ENCODE assay signal across 32 cellular contexts in the genomic region with DNA sequence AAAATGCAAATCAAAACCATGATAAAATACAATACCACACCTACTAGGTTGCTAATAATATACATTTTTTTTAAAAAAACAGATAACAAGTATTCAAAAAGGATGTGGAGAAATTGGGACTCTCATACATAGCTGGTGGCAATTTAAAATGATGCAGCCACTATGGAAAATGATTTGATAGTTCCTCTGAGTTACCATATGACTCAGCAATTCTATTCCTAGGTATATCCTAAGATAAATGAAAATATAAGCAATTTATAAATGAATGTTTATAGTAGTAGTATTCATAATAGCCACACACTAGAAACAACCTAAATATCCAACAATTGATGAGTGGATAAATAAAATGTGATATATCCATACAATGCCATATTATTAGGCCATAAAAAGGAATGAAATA.
"Had no signal": no experiment of that assay in that cellular context is flagged by ENCODE, and none has a peak within 500 bp of the region (broad histone marks: within the 10 kb centered on the region; RNA-seq: fewer than 3 reads in every experiment).

No MANE protein-coding gene starts in this region.

- H3K4me1 ChIP-seq: adrenal gland, body of pancreas, breast epithelium had no signal

- FAIRE-seq: TTC549 had no signal

- H3K27me3 ChIP-seq: adrenal gland, body of pancreas, brain microvascular endothelial cell, breast epithelium had no signal

- H3K36me3 ChIP-seq: adrenal gland, brain microvascular endothelial cell, breast epithelium had no signal

- H3K9me3 ChIP-seq: adrenal gland, body of pancreas, breast epithelium had no signal

- DNase-seq: activated B cell treated with CpG ODN at 0.5 μM for 24 hours; activated CD4-positive, alpha-beta memory T cell treated with anti-CD3 and anti-CD28 coated beads for 36 hours; activated CD4-positive, alpha-beta T cell treated with anti-CD3 and anti-CD28 coated beads for 4 hours; activated CD4-positive, alpha-beta T cell treated with anti-CD3 and anti-CD28 coated beads, Interleukin-2, amount 10 ng/mL, durations not matched to agents 24 days and 14 days; activated CD4-positive, alpha-beta T cell treated with anti-CD3 and anti-CD28 coated beads, Interleukin-2, amount 50 U/mL, for 1 hour; activated CD4-positive, alpha-beta T cell treated with anti-CD3 and anti-CD28 coated beads, Interleukin-2, amount 50 U/mL, for 4 hours; activated CD4-positive, CD25-positive, alpha-beta regulatory T cell treated with anti-CD3 and anti-CD28 coated beads, Interleukin-2, amount 50 U/mL, for 72 hours; activated CD8-positive, alpha-beta memory T cell treated with anti-CD3 and anti-CD28 coated beads, Interleukin-2, amount 50 U/mL, for 4 hours; activated CD8-positive, alpha-beta T cell treated with anti-CD3 and anti-CD28 coated beads for 36 hours; activated effector memory CD4-positive, alpha-beta T cell treated with anti-CD3 and anti-CD28 coated beads, Interleukin-2, amount 50 U/mL, for 16 hours; activated gamma-delta T cell treated with Interleukin-2 at 50 U/mL for 16 hours; activated naive CD4-positive, alpha-beta T cell; activated naive CD4-positive, alpha-beta T cell treated with anti-CD3 and anti-CD28 coated beads for 36 hours; activated naive CD4-positive, alpha-beta T cell treated with anti-CD3 and anti-CD28 coated beads, Interleukin-2, amount 50 U/mL, for 16 hours; activated naive CD8-positive, alpha-beta T cell treated with anti-CD3 and anti-CD28 coated beads for 36 hours; activated T-cell treated with anti-CD3 and anti-CD28 coated beads for 4 hours; activated T-cell treated with anti-CD3 and anti-CD28 coated beads, Interleukin-2, amount 50 U/mL, for 1 hour; activated T-cell treated with anti-CD3 and anti-CD28 coated beads, Interleukin-2, amount 50 U/mL, for 4 hours; activated T-cell treated with anti-CD3 and anti-CD28 coated beads, Interleukin-2, amount 50 U/mL, for 72 hours; adrenal gland; amniotic stem cell; aorta; body of pancreas; brain microvascular endothelial cell; central memory CD4-positive, alpha-beta T cell; T-helper 2 cell; T-helper 9 cell had no signal

- H3K27ac ChIP-seq: adrenal gland, body of pancreas, brain microvascular endothelial cell, breast epithelium, VCaP had no signal

- H3K4me3 ChIP-seq: adrenal gland, body of pancreas, breast epithelium had no signal

- ATAC-seq: activated CD8-positive, alpha-beta T cell treated with anti-CD3 and anti-CD28 coated beads for 36 hours; activated naive CD4-positive, alpha-beta T cell treated with anti-CD3 and anti-CD28 coated beads, Interleukin-2, amount 50 U/mL, for 72 hours; activated T-cell treated with anti-CD3 and anti-CD28 coated beads, Interleukin-2, amount 50 U/mL, for 4 hours; activated T-cell treated with anti-CD3 and anti-CD28 coated beads, Interleukin-2, amount 50 U/mL, for 72 hours; activated T-helper 17 cell treated with anti-CD3 and anti-CD28 coated beads, Interleukin-2, amount 50 U/mL, for 72 hours; body of pancreas had no signal
